Comparison of ENCODE assay signal across 15 cellular contexts in genomic region chr22:40237241-40237640, GRCh38. TPM values are rescaled to one million over a fixed set of nuclear protein-coding genes. Genes with fewer than 3 reads are reported as not detected.
DNase-seq lines count a peak whose midpoint lies in the region; ATAC-seq, FAIRE-seq and TF ChIP-seq lines count a peak whose summit lies in the region.
"Had no signal": no experiment of that assay in that cellular context is flagged by ENCODE, and none has a peak within 500 bp of the region (broad histone marks: within the 10 kb centered on the region; RNA-seq: fewer than 3 reads in every experiment).

No MANE protein-coding gene starts in this region.

- no peak for DNase-seq in activated T-cell treated with anti-CD3 and anti-CD28 coated beads, Interleukin-2, amount 50 U/mL, for 4 hours
- no peak for DNase-seq in activated T-cell treated with anti-CD3 and anti-CD28 coated beads for 4 hours
- DNase-seq in GM12891 (ENCODE audit: insufficient read length, low spot score): no peak
- no peak for DNase-seq in T-helper 2 cell treated with Interferon-gamma antibody and Interleukin-4, amounts not matched to agents 5 μg/mL and 100 μg/mL, for 36 hours (ENCODE audit: low spot score)
- DNase-seq in naive thymus-derived CD8-positive, alpha-beta T cell: no peak
- no peak for DNase-seq in endodermal cell
- no peak for DNase-seq in G401 (ENCODE audit: low spot score)
- DNase-seq in foreskin keratinocyte: no peak
- DNase-seq: dorsolateral prefrontal cortex, hypothalamus, KBM-7, NCI-H1105 treated with DMSO at 0.1 percent for 48 hours, NCI-H2171, retina had no signal

- TF ChIP-seq POLR2A in GM12891 (IDR thresholded peaks at IDR 0.05; ENCODE audit: low read depth, low read length): no peak

- peaks cover 10% of the 10 kb centered on the region for H3K36me3 ChIP-seq in endodermal cell (ENCODE audit: control insufficient read depth, insufficient read depth, low read length)

- no peak overlapping the region for H3K27ac ChIP-seq in endodermal cell (ENCODE audit: low read depth, low read length)
- no peak overlapping the region for H3K27ac ChIP-seq in foreskin keratinocyte

- H3K9ac ChIP-seq in endodermal cell (ENCODE audit: extremely low read depth, low read length, poor library complexity, severe bottlenecking): no peak overlapping the region

- H3K27ac Mint-ChIP-seq in T-helper 2 cell treated with Interferon-gamma antibody and Interleukin-4, amounts not matched to agents 5 μg/mL and 100 μg/mL, for 36 hours: peak overlapping the region; percentile 3
- peak overlapping the region in 9 of 10 donors; percentile 6 to 82 (median 63) for H3K27ac Mint-ChIP-seq in naive thymus-derived CD8-positive, alpha-beta T cell
- no peak overlapping the region for H3K27ac Mint-ChIP-seq in endodermal cell

- FAIRE-seq in GM12891 (lab: Jason Lieb, UNC): peak; percentile 96

- POLR2A ChIA-PET in naive thymus-derived CD8-positive, alpha-beta T cell (lab: Charles Lee): no interaction called here

- peaks cover 14% of the 10 kb centered on the region for H3K36me3 Mint-ChIP-seq in activated T-cell treated with anti-CD3 and anti-CD28 coated beads, Interleukin-2, amount 50 U/mL, for 4 hours (ENCODE audit: insufficient read depth)
- peaks cover 18% of the 10 kb centered on the region for H3K36me3 Mint-ChIP-seq in T-helper 2 cell treated with Interferon-gamma antibody and Interleukin-4, amounts not matched to agents 5 μg/mL and 100 μg/mL, for 36 hours (ENCODE audit: low read depth)
- peaks cover 0 to 45% (median 3%) of the 10 kb centered on the region in 3 donors for H3K36me3 Mint-ChIP-seq in naive thymus-derived CD8-positive, alpha-beta T cell
- peaks cover 9% of the 10 kb centered on the region for H3K36me3 Mint-ChIP-seq in endodermal cell (ENCODE audit: low read depth)

- H3K4me3 Mint-ChIP-seq in activated T-cell treated with anti-CD3 and anti-CD28 coated beads, Interleukin-2, amount 50 U/mL, for 4 hours: no peak overlapping the region
- H3K4me3 Mint-ChIP-seq in T-helper 2 cell treated with Interferon-gamma antibody and Interleukin-4, amounts not matched to agents 5 μg/mL and 100 μg/mL, for 36 hours: no peak overlapping the region
- peak overlapping the region in 2 of 10 donors; percentile 14 to 16 for H3K4me3 Mint-ChIP-seq in naive thymus-derived CD8-positive, alpha-beta T cell
- H3K4me3 Mint-ChIP-seq in endodermal cell: no peak overlapping the region

- H3K27me3 ChIP-seq in endodermal cell (ENCODE audit: control insufficient read depth, insufficient read depth, low read length, poor library complexity, severe bottlenecking) (no peaks in the 10 kb centered on the region), foreskin keratinocyte (no peaks in the 10 kb centered on the region)
- H3K27me3 ChIP-seq: dorsolateral prefrontal cortex, SJSA1 had no signal

- H3K4me1 ChIP-seq in endodermal cell (ENCODE audit: control insufficient read depth, insufficient read depth, low read length) (no peaks in the 10 kb centered on the region), foreskin keratinocyte (peaks cover 51% of the 10 kb centered on the region)

- H3K4me1 Mint-ChIP-seq in activated T-cell treated with anti-CD3 and anti-CD28 coated beads, Interleukin-2, amount 50 U/mL, for 4 hours (ENCODE audit: low read depth): peaks cover 76% of the 10 kb centered on the region
- H3K4me1 Mint-ChIP-seq in T-helper 2 cell treated with Interferon-gamma antibody and Interleukin-4, amounts not matched to agents 5 μg/mL and 100 μg/mL, for 36 hours (ENCODE audit: low read depth): peaks cover 53% of the 10 kb centered on the region
- peaks cover 44 to 86% (median 79%) of the 10 kb centered on the region in 4 donors for H3K4me1 Mint-ChIP-seq in naive thymus-derived CD8-positive, alpha-beta T cell
- H3K4me1 Mint-ChIP-seq in endodermal cell: peaks cover 25% of the 10 kb centered on the region

- peak; percentile 11 to 16 for ATAC-seq in activated T-cell treated with anti-CD3 and anti-CD28 coated beads, Interleukin-2, amount 50 U/mL, for 4 hours
- no peak for ATAC-seq in naive thymus-derived CD8-positive, alpha-beta T cell
- no peak for ATAC-seq in foreskin keratinocyte

- in situ Hi-C loops in G401 (cut with HindIII; ENCODE audit: low sequenced_read_pairs): no loop called here

- no peaks in the 10 kb centered on the region for H3K27me3 Mint-ChIP-seq in activated T-cell treated with anti-CD3 and anti-CD28 coated beads, Interleukin-2, amount 50 U/mL, for 4 hours (ENCODE audit: low read depth)
- no peaks in the 10 kb centered on the region for H3K27me3 Mint-ChIP-seq in T-helper 2 cell treated with Interferon-gamma antibody and Interleukin-4, amounts not matched to agents 5 μg/mL and 100 μg/mL, for 36 hours (ENCODE audit: low read depth)
- H3K27me3 Mint-ChIP-seq in naive thymus-derived CD8-positive, alpha-beta T cell: no peaks in the 10 kb centered on the region
- no peaks in the 10 kb centered on the region for H3K27me3 Mint-ChIP-seq in endodermal cell (ENCODE audit: insufficient read depth)

- H3K9me3 ChIP-seq in endodermal cell (ENCODE audit: control insufficient read depth, low read length): no peaks in the 10 kb centered on the region

- H3K9me3 Mint-ChIP-seq in activated T-cell treated with anti-CD3 and anti-CD28 coated beads, Interleukin-2, amount 50 U/mL, for 4 hours: no peaks in the 10 kb centered on the region
- no peaks in the 10 kb centered on the region for H3K9me3 Mint-ChIP-seq in T-helper 2 cell treated with Interferon-gamma antibody and Interleukin-4, amounts not matched to agents 5 μg/mL and 100 μg/mL, for 36 hours
- H3K9me3 Mint-ChIP-seq in naive thymus-derived CD8-positive, alpha-beta T cell: no peaks in the 10 kb centered on the region
- no peaks in the 10 kb centered on the region for H3K9me3 Mint-ChIP-seq in endodermal cell

- WGBS in endodermal cell (ENCODE audit: insufficient coverage in 1 of 2, insufficient read length in 1 of 2), 2 experiments: 91% methylated on average over 3 of the region's 4 CpGs; no CpG with 5 or more reads in 1 of the 2 experiments

- H3K4me3 ChIP-seq in endodermal cell (ENCODE audit: low read length): no peak overlapping the region
- H3K4me3 ChIP-seq: dorsolateral prefrontal cortex, SJSA1 had no signal

- TF ChIP-seq CTCF in endodermal cell (conservative IDR thresholded peaks at IDR 0.05) (no peak), foreskin keratinocyte (conservative IDR thresholded peaks at IDR 0.05) (no peak)

TF ChIP-seq in GM12891, 5 proteins besides CTCF, POLR2A, EP300 and RAD21:
- TF ChIP-seq TAF1 (IDR thresholded peaks at IDR 0.05; ENCODE audit: low read depth, low read length) (no peak), SPI1 (IDR thresholded peaks at IDR 0.05; ENCODE audit: low read depth, low read length) (peak; percentile 86), PAX5 (IDR thresholded peaks at IDR 0.05; ENCODE audit: insufficient read depth, low read length, severe bottlenecking) (no peak), POLR2AphosphoS5 (IDR thresholded peaks at IDR 0.05; ENCODE audit: low read depth, low read length) (no peak), POU2F2 (IDR thresholded peaks at IDR 0.05; ENCODE audit: low read depth, low read length) (no peak)

RNA-seq across cellular contexts. Expression of gene TNRC6B, which starts 59.5 kb away (rescaled TPM):
- total RNA-seq in activated T-cell treated with anti-CD3 and anti-CD28 coated beads, Interleukin-2, amount 50 U/mL, for 4 hours: 10 to 100 TPM; 19.4 to 21.6 (median 21.2) TPM
- polyA plus RNA-seq in GM12891 (2012; ENCODE audit: low read depth, missing spikeins): 6.6 TPM
- 100 to 1,000 TPM; 134 to 142 TPM for total RNA-seq in naive thymus-derived CD8-positive, alpha-beta T cell
- polyA plus RNA-seq in naive thymus-derived CD8-positive, alpha-beta T cell: 100 to 1,000 TPM in 2 of 3 donors, 10 to 100 TPM in 1; 67.3 to 116 (median 115) TPM
- total RNA-seq in endodermal cell: 10 to 100 TPM; 57.5 to 62.5 TPM
- 13.7 TPM for polyA plus RNA-seq in endodermal cell (2013, experiment 1 of 2)
- 14.7 TPM for polyA plus RNA-seq in endodermal cell (2013, experiment 2 of 2)
- 11.1 TPM in 2 replicates for total RNA-seq in G401 (2014; rRNA removed; shearing (Covaris generic))
- total RNA-seq in foreskin keratinocyte: 14.6 and 14.7 TPM in 2 replicates
- 2.1 and 2.5 TPM in 2 replicates for polyA plus RNA-seq in foreskin keratinocyte

Comparison
In these comparisons a context has a peak if more than half of its experiments do, and no peak if none do; other contexts are left out.
1. ATAC-seq: peak in activated T-cell treated with anti-CD3 and anti-CD28 coated beads, Interleukin-2, amount 50 U/mL, for 4 hours (2 of 2); none in naive thymus-derived CD8-positive, alpha-beta T cell (0 of 2) and foreskin keratinocyte (single experiment).